In genomic region chr1:76944942-76945341, GRCh38 we compare ENCODE assay signal across 21 cellular contexts.
DNase-seq lines count a peak whose midpoint lies in the region; TF ChIP-seq lines count a peak whose summit lies in the region.
"Had no signal": no experiment of that assay in that cellular context is flagged by ENCODE, and none has a peak within 500 bp of the region (broad histone marks: within the 10 kb centered on the region; RNA-seq: fewer than 3 reads in every experiment).

No MANE protein-coding gene starts in this region.

- H3K4me3 ChIP-seq in astrocyte of the spinal cord (ENCODE audit: low read depth, low read length), result no peak overlapping the region
- H3K4me3 ChIP-seq in osteoblast (ENCODE audit: insufficient read depth, low read length), result no peak overlapping the region
- H3K4me3 ChIP-seq in mammary epithelial cell (replicated peaks in 1 of 3; ENCODE audit: insufficient read depth in 1 of 3, low read depth in 2 of 3, low read length in 3 of 3), result no peak overlapping the region
- no peak overlapping the region for H3K4me3 ChIP-seq in suprapubic skin
- H3K4me3 ChIP-seq: HAP-1, testis had no signal

- H3K79me2 ChIP-seq in osteoblast (ENCODE audit: insufficient read depth, low read length), result no peaks in the 10 kb centered on the region
- H3K79me2 ChIP-seq in mammary epithelial cell (ENCODE audit: insufficient read depth, low read length), result no peaks in the 10 kb centered on the region
- H3K79me2 ChIP-seq: parathyroid adenoma had no signal

- in situ Hi-C loops in astrocyte of the spinal cord (cut with HindIII; ENCODE audit: low sequenced_read_pairs), result no loop called here
- in situ Hi-C loops in mammary epithelial cell (cut with MboI; ENCODE audit: low sequenced_read_pairs in 2 of 2), result no loop called here

- dilution Hi-C loops in mammary epithelial cell (cut with HindIII; ENCODE audit: low sequenced_read_pairs), result loop anchor here (5.0 kb wide), 1 partner anchor 73 kb away; no protein-coding TSS in a partner anchor

- H3K4me1 ChIP-seq in osteoblast (ENCODE audit: insufficient read depth, low read length) (peaks cover 25% of the 10 kb centered on the region), mammary epithelial cell (ENCODE audit: insufficient read depth, low read length) (peaks cover 12% of the 10 kb centered on the region), suprapubic skin (no peaks in the 10 kb centered on the region)
- H3K4me1 ChIP-seq: parathyroid adenoma, testis had no signal

- H3K36me3 ChIP-seq in osteoblast (ENCODE audit: insufficient read depth, low read length) (no peaks in the 10 kb centered on the region), mammary epithelial cell (ENCODE audit: insufficient read depth, low read length) (no peaks in the 10 kb centered on the region), suprapubic skin (no peaks in the 10 kb centered on the region)
- H3K36me3 ChIP-seq: HAP-1 had no signal

- H4K20me1 ChIP-seq in osteoblast (ENCODE audit: insufficient read depth, low read length) (no peaks in the 10 kb centered on the region), mammary epithelial cell (ENCODE audit: insufficient read depth, low read length) (no peaks in the 10 kb centered on the region)

- peak overlapping the region; percentile 51 for H3K27ac ChIP-seq in osteoblast (ENCODE audit: low read depth, low read length)
- no peak overlapping the region for H3K27ac ChIP-seq in mammary epithelial cell (ENCODE audit: insufficient read depth, low read depth, low read length)
- H3K27ac ChIP-seq in suprapubic skin, result no peak overlapping the region
- H3K27ac ChIP-seq: parathyroid adenoma, testis had no signal

- no TSS peak for BruUV-seq in mammary epithelial cell (replicated peaks; lab: Mats Ljungman, UMichigan)

- intact Hi-C loops in mammary epithelial cell (cut with micrococcal nuclease), result no loop called here

- H3K9me3 ChIP-seq in osteoblast (ENCODE audit: low read depth, low read length) (no peaks in the 10 kb centered on the region), mammary epithelial cell (replicated peaks; ENCODE audit: insufficient read depth, low read length) (no peaks in the 10 kb centered on the region), suprapubic skin (no peaks in the 10 kb centered on the region)
- H3K9me3 ChIP-seq: HAP-1, testis had no signal

- H3K27me3 ChIP-seq in osteoblast (ENCODE audit: insufficient read depth, low read length) (no peaks in the 10 kb centered on the region), mammary epithelial cell (ENCODE audit: insufficient read depth, low read length) (no peaks in the 10 kb centered on the region), suprapubic skin (no peaks in the 10 kb centered on the region)
- H3K27me3 ChIP-seq: testis had no signal

- H3K4me3 Mint-ChIP-seq in mesothelial cell of epicardium, result no peak overlapping the region
- H3K4me3 Mint-ChIP-seq: dendritic cell treated with granulocyte-macrophage colony-stimulating factor and Interleukin-4, amounts not matched to agents 40 ng/mL and 50 ng/mL, for 4 days; natural killer cell; stimulated activated memory B cell treated with anti-CD40 and anti-IgM and Interleukin-4, amounts not matched to agents 10 μg/mL and 1 μg/mL and 100 μg/mL, for 72 hours had no signal

- TF ChIP-seq EP300 in suprapubic skin (IDR thresholded peaks at IDR 0.05), result no peak

- 87% methylated on average over 2 of the region's 2 CpGs for WGBS in mammary epithelial cell (ENCODE audit: low coverage, missing lambda C conversion rate)
- WGBS in suprapubic skin, result 63% methylated on average over 2 of the region's 2 CpGs

- H3K4me1 Mint-ChIP-seq in mesothelial cell of epicardium, result no peaks in the 10 kb centered on the region
- H3K4me1 Mint-ChIP-seq: natural killer cell; stimulated activated memory B cell treated with anti-CD40 and anti-IgM and Interleukin-4, amounts not matched to agents 10 μg/mL and 1 μg/mL and 100 μg/mL, for 72 hours had no signal

- H3K36me3 Mint-ChIP-seq in mesothelial cell of epicardium, result no peaks in the 10 kb centered on the region
- H3K36me3 Mint-ChIP-seq: natural killer cell; stimulated activated memory B cell treated with anti-CD40 and anti-IgM and Interleukin-4, amounts not matched to agents 10 μg/mL and 1 μg/mL and 100 μg/mL, for 72 hours had no signal

- H3K27me3 Mint-ChIP-seq in mesothelial cell of epicardium (ENCODE audit: low read depth), result no peaks in the 10 kb centered on the region
- H3K27me3 Mint-ChIP-seq: dendritic cell treated with granulocyte-macrophage colony-stimulating factor and Interleukin-4, amounts not matched to agents 40 ng/mL and 50 ng/mL, for 4 days; stimulated activated memory B cell treated with anti-CD40 and anti-IgM and Interleukin-4, amounts not matched to agents 10 μg/mL and 1 μg/mL and 100 μg/mL, for 72 hours had no signal

- no peaks in the 10 kb centered on the region for H3K9me3 Mint-ChIP-seq in mesothelial cell of epicardium
- H3K9me3 Mint-ChIP-seq: activated T-helper 2 cell treated with anti-CD3 and anti-CD28 coated beads, Interferon-gamma antibody, Interleukin-2, Interleukin-4, amounts not matched to agents 10 μg/mL and 5 μg/mL and 100 μg/mL, durations not matched to agents 14 hours and 24 hours and 36 hours; dendritic cell treated with granulocyte-macrophage colony-stimulating factor and Interleukin-4, amounts not matched to agents 40 ng/mL and 50 ng/mL, for 4 days; natural killer cell; stimulated activated memory B cell treated with anti-CD40 and anti-IgM and Interleukin-4, amounts not matched to agents 10 μg/mL and 1 μg/mL and 100 μg/mL, for 72 hours had no signal

- TF ChIP-seq POLR2A in suprapubic skin (IDR thresholded peaks at IDR 0.05), result no peak

- DNase-seq in DMS53 treated with DMSO at 0.1 percent for 48 hours (lab: John Stamatoyannopoulos, UW; ENCODE audit: unreplicated experiment) (peak; percentile 90), LHCN-M2 (ENCODE audit: low read depth) (peak; percentile 63), astrocyte of the spinal cord (ENCODE audit: low read depth, low spot score) (peak; percentile 14), osteoblast (ENCODE audit: insufficient read length, low spot score, missing footprints) (no peak), mammary epithelial cell (no peak), mesothelial cell of epicardium (ENCODE audit: low spot score in 2 of 2, unreplicated experiment in 2 of 2) (no peak), suprapubic skin (ENCODE audit: low spot score in 2 of 2) (no peak)
- DNase-seq: activated CD4-positive, alpha-beta T cell treated with anti-CD3 and anti-CD28 coated beads for 4 hours; DND-41; mesendoderm; natural killer cell; NCI-H1048; NCI-H2029 treated with DMSO at 0.1 percent for 48 hours; NCI-H526; stimulated activated CD4-positive, alpha-beta T cell treated with anti-CD3 and anti-CD28 coated beads, Interleukin-1b, Interleukin-23, amount 100 ng/mL, for 48 hours; testis had no signal

- no peak overlapping the region for H3K27ac Mint-ChIP-seq in mesothelial cell of epicardium
- H3K27ac Mint-ChIP-seq: activated T-helper 2 cell treated with anti-CD3 and anti-CD28 coated beads, Interferon-gamma antibody, Interleukin-2, Interleukin-4, amounts not matched to agents 10 μg/mL and 5 μg/mL and 100 μg/mL, durations not matched to agents 14 hours and 24 hours and 36 hours; dendritic cell treated with granulocyte-macrophage colony-stimulating factor and Interleukin-4, amounts not matched to agents 40 ng/mL and 50 ng/mL, for 4 days; natural killer cell; stimulated activated memory B cell treated with anti-CD40 and anti-IgM and Interleukin-4, amounts not matched to agents 10 μg/mL and 1 μg/mL and 100 μg/mL, for 72 hours had no signal

- TF ChIP-seq CTCF in astrocyte of the spinal cord (IDR thresholded peaks at IDR 0.05; ENCODE audit: low read depth, low read length) (no peak), osteoblast (IDR thresholded peaks at IDR 0.05; ENCODE audit: extremely low read depth, low read depth, low read length) (no peak), mammary epithelial cell (conservative IDR thresholded peaks at IDR 0.05 in 1 of 2, IDR thresholded peaks at IDR 0.05 in 1 of 2; ENCODE audit: extremely low read depth in 1 of 2, insufficient read depth in 1 of 2, low read depth in 1 of 2, low read length in 2 of 2) (no peak), mesothelial cell of epicardium (IDR thresholded peaks at IDR 0.05; ENCODE audit: unreplicated experiment) (no peak), suprapubic skin (IDR thresholded peaks at IDR 0.05) (no peak)

- no peak overlapping the region for H3K9ac ChIP-seq in mammary epithelial cell (ENCODE audit: insufficient read depth, low read length)
- H3K9ac ChIP-seq: parathyroid adenoma had no signal

- peak overlapping the region; percentile 21 for H3K4me2 ChIP-seq in osteoblast (ENCODE audit: insufficient read depth, low read length)
- H3K4me2 ChIP-seq in mammary epithelial cell (ENCODE audit: insufficient read depth, low read depth, low read length), result no peak overlapping the region

- CTCF ChIA-PET in mammary epithelial cell (lab: Charles Lee; ENCODE audit: low non-redundant PET), result no interaction called here

- H2AFZ ChIP-seq in osteoblast (ENCODE audit: low read length) (no peak overlapping the region), mammary epithelial cell (ENCODE audit: low read depth, low read length) (no peak overlapping the region)
- H2AFZ ChIP-seq: parathyroid adenoma had no signal

Comparison
In these comparisons a context has a peak if more than half of its experiments do, and no peak if none do; other contexts are left out.
1. DNase-seq: peak in DMS53 treated with DMSO at 0.1 percent for 48 hours (single experiment), LHCN-M2 (single experiment) and astrocyte of the spinal cord (single experiment); none in osteoblast (single experiment), mammary epithelial cell (single experiment), mesothelial cell of epicardium (0 of 2) and suprapubic skin (0 of 2).